In genomic region chr10:34528320-34528719, GRCh38 we compare ENCODE assay signal across 8 cellular contexts.
A peak's percentile ranks its signal among the peaks of the same experiment; 100 is the strongest.
DNase-seq lines count a peak whose midpoint lies in the region; ATAC-seq, FAIRE-seq and TF ChIP-seq lines count a peak whose summit lies in the region.

No MANE protein-coding gene starts in this region.

- H3K36me3 ChIP-seq in astrocyte (ENCODE audit: insufficient read depth, low read length), result no peaks in the 10 kb centered on the region
- H3K36me3 ChIP-seq in ascending aorta, result no peaks in the 10 kb centered on the region
- no peaks in the 10 kb centered on the region for H3K36me3 ChIP-seq in stomach

- peak overlapping the region; percentile 56 for H3K9ac ChIP-seq in astrocyte (ENCODE audit: low read length)

- H3K27ac ChIP-seq in astrocyte (ENCODE audit: low read depth, low read length) (peak overlapping the region; percentile 96), ascending aorta (no peak overlapping the region), stomach (no peak overlapping the region)

- no peaks in the 10 kb centered on the region for H4K20me1 ChIP-seq in astrocyte (ENCODE audit: insufficient read depth, low read length)

- H3K27me3 Mint-ChIP-seq in astrocyte (ENCODE audit: low read depth, unreplicated experiment), result no peaks in the 10 kb centered on the region

- ATAC-seq in GM18511 (IDR thresholded peaks at IDR 0.05; ENCODE audit: unreplicated experiment) (peak; percentile 69), HG03469 (IDR thresholded peaks at IDR 0.05; ENCODE audit: unreplicated experiment) (peak; percentile 59), HG03571 (IDR thresholded peaks at IDR 0.05; ENCODE audit: unreplicated experiment) (no peak)

- H3K4me1 ChIP-seq in astrocyte (ENCODE audit: insufficient read depth, low read length), result peaks cover 40% of the 10 kb centered on the region
- H3K4me1 ChIP-seq in ascending aorta, result peaks cover 10 to 21% of the 10 kb centered on the region in 2 donors
- H3K4me1 ChIP-seq in stomach, result peaks cover 0 to 24% (median 15%) of the 10 kb centered on the region in 4 donors

- peaks cover 4% of the 10 kb centered on the region for H3K9me3 Mint-ChIP-seq in astrocyte (ENCODE audit: unreplicated experiment)

- WGBS in stomach, 5 donors, result 62 to 77% (median 72%) methylated on average over 3 of the region's 3 CpGs

- H3K27ac Mint-ChIP-seq in astrocyte (ENCODE audit: unreplicated experiment), result peak overlapping the region; percentile 98

- H3K27me3 ChIP-seq in astrocyte (ENCODE audit: insufficient read depth, low read length) (no peaks in the 10 kb centered on the region), ascending aorta (no peaks in the 10 kb centered on the region), stomach (no peaks in the 10 kb centered on the region)

- H3K4me3 Mint-ChIP-seq in astrocyte (ENCODE audit: unreplicated experiment), result peak overlapping the region; percentile 51

- no peak overlapping the region for H3K4me3 ChIP-seq in astrocyte (ENCODE audit: insufficient read depth, low read depth, low read length)
- no peak overlapping the region for H3K4me3 ChIP-seq in ascending aorta
- H3K4me3 ChIP-seq in stomach, result no peak overlapping the region

- peaks cover 32% of the 10 kb centered on the region for H3K4me1 Mint-ChIP-seq in astrocyte (ENCODE audit: low read depth, unreplicated experiment)

- H3K9me3 ChIP-seq in astrocyte (ENCODE audit: insufficient read depth, low read depth, low read length) (no peaks in the 10 kb centered on the region), ascending aorta (peaks cover 0 to 6% of the 10 kb centered on the region in 2 donors), stomach (peaks cover 0 to 8% (median 4%) of the 10 kb centered on the region in 4 donors)

- intact Hi-C loops in ascending aorta (cut with DNase I) (loop anchor here (5.0 kb wide), 2 partner anchors 109 to 1191 kb away; no protein-coding TSS in a partner anchor), stomach (cut with DNase I; ENCODE audit: low total_unique reads) (no loop called here)

- H2AFZ ChIP-seq in astrocyte (ENCODE audit: low read depth, low read length), result no peak overlapping the region

- no peak for TF ChIP-seq EP300 in stomach (IDR thresholded peaks at IDR 0.05)

- H3K79me2 ChIP-seq in astrocyte (ENCODE audit: insufficient read depth, low read length), result peaks cover 11% of the 10 kb centered on the region

- peak overlapping the region; percentile 75 for H3K4me2 ChIP-seq in astrocyte (ENCODE audit: low read length)

- TF ChIP-seq POLR2A in stomach (IDR thresholded peaks at IDR 0.05), result no peak

- DNase-seq in astrocyte (ENCODE audit: low read depth) (peak; percentile 99), myocyte (ENCODE audit: low read depth) (peak; percentile 96), ascending aorta (ENCODE audit: low spot score in 2 of 2) (no peak), stomach (no peak), hippocampal formation (lab: John Stamatoyannopoulos, UW) (no peak)

- peak; percentile 84 for FAIRE-seq in astrocyte (lab: Jason Lieb, UNC)

- no peaks in the 10 kb centered on the region for H3K36me3 Mint-ChIP-seq in astrocyte (ENCODE audit: low read depth, unreplicated experiment)

- TF ChIP-seq CTCF in astrocyte (IDR thresholded peaks at IDR 0.05; ENCODE audit: insufficient read depth, low read depth, low read length), result no peak
- no peak for TF ChIP-seq CTCF in ascending aorta (IDR thresholded peaks at IDR 0.05)
- TF ChIP-seq CTCF in stomach (IDR thresholded peaks at IDR 0.05), result no peak

Comparison
In these comparisons a context has a peak if more than half of its experiments do, and no peak if none do; other contexts are left out.
1. DNase-seq: peak in astrocyte (single experiment) and myocyte (single experiment); none in ascending aorta (0 of 2), stomach (single experiment) and hippocampal formation (0 of 2).